In genomic region chr12:53337998-53338397, GRCh38 we compare ENCODE assay signal across 19 cellular contexts. TPM values are rescaled to one million over a fixed set of nuclear protein-coding genes. Genes with fewer than 3 reads are reported as not detected.
DNase-seq lines count a peak whose midpoint lies in the region; ATAC-seq, FAIRE-seq and TF ChIP-seq lines count a peak whose summit lies in the region.
"Had no signal": no experiment of that assay in that cellular context is flagged by ENCODE, and none has a peak within 500 bp of the region (broad histone marks: within the 10 kb centered on the region; RNA-seq: fewer than 3 reads in every experiment).

No MANE protein-coding gene starts in this region.

- TF ChIP-seq RAD21 in SK-N-SH (IDR thresholded peaks at IDR 0.05; ENCODE audit: low read length) (no peak), H1 (IDR thresholded peaks at IDR 0.05 in 1 of 2, conservative IDR thresholded peaks at IDR 0.05 in 1 of 2; ENCODE audit: low read depth in 2 of 2, low read length in 2 of 2) (no peak)

- H3K4me3 ChIP-seq in SK-N-SH (ENCODE audit: low read depth in 2 of 2, low read length in 1 of 2) (no peak overlapping the region), BLaER1 (no peak overlapping the region), Loucy (ENCODE audit: low read length, poor library complexity, severe bottlenecking) (no peak overlapping the region), H1 (ENCODE audit: extremely low read depth in 1 of 4, insufficient read depth in 2 of 4, low read depth in 3 of 4, low read length in 4 of 4) (no peak overlapping the region), Karpas-422 (ENCODE audit: low read length) (no peak overlapping the region)
- H3K4me3 ChIP-seq: PC-9, SK-N-MC had no signal

- no peak overlapping the region for H2BK120ac ChIP-seq in H1 (replicated peaks; ENCODE audit: low read depth, low read length)

- TF ChIP-seq EP300 in SK-N-SH (IDR thresholded peaks at IDR 0.05; ENCODE audit: borderline replicate concordance in 1 of 2, low read depth in 1 of 2, low read length in 1 of 2) (no peak), H1 (IDR thresholded peaks at IDR 0.05; ENCODE audit: borderline replicate concordance in 1 of 2, low read depth in 2 of 2, low read length in 2 of 2) (no peak)

- H3K79me2 ChIP-seq in SK-N-SH (ENCODE audit: insufficient read depth) (no peaks in the 10 kb centered on the region), Loucy (ENCODE audit: insufficient read depth, low read length) (no peaks in the 10 kb centered on the region), H1 (ENCODE audit: control insufficient read depth in 1 of 2, insufficient read depth in 2 of 2, low read length in 2 of 2) (no peaks in the 10 kb centered on the region), Karpas-422 (ENCODE audit: low read length) (no peaks in the 10 kb centered on the region)

- H3K18ac ChIP-seq in H1 (ENCODE audit: extremely low read depth, low read length): no peak overlapping the region

- POLR2A ChIA-PET in SK-N-SH (lab: Yijun Ruan, JAX): no interaction called here
- POLR2A ChIA-PET in H1 (lab: Charles Lee; ENCODE audit: partially characterized antibody): interaction anchor here (1.0 kb wide), 1 partner anchor 76 kb away, joined by 3 read pairs; no protein-coding TSS in a partner anchor

- WGBS in SK-N-SH (ENCODE audit: low lambda C conversion rate): 46% methylated on average over 11 of the region's 11 CpGs
- WGBS in H1 (ENCODE audit: extremely low coverage in 1 of 2, insufficient coverage in 1 of 2, insufficient read length in 1 of 2, insufficient replicate concordance in 2 of 2, low coverage in 1 of 2, low lambda C conversion rate in 2 of 2, missing lambda C conversion rate in 1 of 2), 2 experiments: 63% methylated on average over 11 of the region's 11 CpGs; no CpG with 5 or more reads in 1 of the 2 experiments

- no peaks in the 10 kb centered on the region for H3K36me3 ChIP-seq in SK-N-SH (replicated peaks in 1 of 2; ENCODE audit: control insufficient read depth in 1 of 2, insufficient read depth in 2 of 2, low read length in 1 of 2)
- H3K36me3 ChIP-seq in BLaER1: no peaks in the 10 kb centered on the region
- H3K36me3 ChIP-seq in Loucy (ENCODE audit: insufficient read depth, low read length): no peaks in the 10 kb centered on the region
- H3K36me3 ChIP-seq in H1 (ENCODE audit: control insufficient read depth in 2 of 4, insufficient read depth in 4 of 4, low read length in 3 of 4): no peaks in the 10 kb centered on the region
- no peaks in the 10 kb centered on the region for H3K36me3 ChIP-seq in Karpas-422 (ENCODE audit: insufficient read depth, low read length)

- H3K9me2 ChIP-seq in SK-N-SH (no peaks in the 10 kb centered on the region), Loucy (replicated peaks; ENCODE audit: low read depth, low read length) (no peaks in the 10 kb centered on the region), Karpas-422 (replicated peaks; ENCODE audit: insufficient read depth, low read length) (no peaks in the 10 kb centered on the region)

- CTCF ChIA-PET in SK-N-SH (lab: Yijun Ruan, JAX) (interaction anchor here (1.0 to 2.5 kb wide), 4 partner anchors 11 to 102 kb away, joined by 3 to 8 read pairs (median 4); partner anchors contain the start of gene AAAS), H1 (lab: Charles Lee; ENCODE audit: partially characterized antibody) (interaction anchor here (1.2 to 21.2 kb wide), 3 partner anchors 11 to 14 kb away, joined by 6 to 381 read pairs (median 7); no protein-coding TSS in a partner anchor)

- peak; percentile 26 for DNase-seq in SK-N-SH
- no peak for DNase-seq in H1 (ENCODE audit: low read depth in 1 of 2, low spot score in 2 of 2)
- DNase-seq in Karpas-422: no peak
- DNase-seq in NCI-H748 (lab: John Stamatoyannopoulos, UW; ENCODE audit: unreplicated experiment): no peak
- DNase-seq: DMS 273 treated with DMSO at 0.1 percent for 48 hours, EL, NCI-H1436 treated with DMSO at 0.1 percent for 48 hours, NCI-H345, NCI-H748 treated with DMSO at 0.1 percent for 48 hours, PC-9 had no signal

- H3K23me2 ChIP-seq in H1 (ENCODE audit: low read depth, low read length): 0 out of 2 replicates have a peak, but pooled peaks cover 4% of the 10 kb centered on the region

- H2AFZ ChIP-seq in SK-N-SH (ENCODE audit: low read depth) (no peak overlapping the region), Loucy (ENCODE audit: low read length) (peak overlapping the region; percentile 42; the same call in 1 of the 2 replicates), H1 (ENCODE audit: low read length) (no peak overlapping the region), Karpas-422 (ENCODE audit: low read length) (no peak overlapping the region)
- H2AFZ ChIP-seq: PC-9 had no signal

- no peak for TF ChIP-seq CTCF in SK-N-SH (IDR thresholded peaks at IDR 0.05)
- TF ChIP-seq CTCF in Loucy (conservative IDR thresholded peaks at IDR 0.05; ENCODE audit: low read length): no peak
- TF ChIP-seq CTCF in H1 (IDR thresholded peaks at IDR 0.05; ENCODE audit: control extremely low read depth in 1 of 3, insufficient read depth in 1 of 3, low read depth in 1 of 3, low read length in 3 of 3): no peak

- H3K27me3 ChIP-seq in SK-N-SH (ENCODE audit: insufficient read depth) (peaks cover 16% of the 10 kb centered on the region; the same call in 1 of the 2 replicates), BLaER1 (peaks cover 40% of the 10 kb centered on the region), Loucy (ENCODE audit: insufficient read depth, low read length, poor library complexity, severe bottlenecking) (no peaks in the 10 kb centered on the region), H1 (replicated peaks in 1 of 4; ENCODE audit: control insufficient read depth in 3 of 4, extremely low read depth in 1 of 4, insufficient read depth in 3 of 4, low read length in 3 of 4) (peaks cover 0 to 12% (median 5%) of the 10 kb centered on the region in 4 experiments; a peak in 3 of 7 replicates), Karpas-422 (ENCODE audit: low read length) (no peaks in the 10 kb centered on the region)

- H2BK12ac ChIP-seq in H1 (ENCODE audit: low read depth, low read length): no peak overlapping the region

- peaks cover 0 to 8% of the 10 kb centered on the region in 2 experiments; a peak in 1 of 4 replicates for H3K4me1 ChIP-seq in SK-N-SH (ENCODE audit: control insufficient read depth in 1 of 2, insufficient read depth in 2 of 2, low read depth in 1 of 2, low read length in 1 of 2)
- H3K4me1 ChIP-seq in BLaER1: peaks cover 47% of the 10 kb centered on the region
- H3K4me1 ChIP-seq in Loucy (ENCODE audit: insufficient read depth, low read length, poor library complexity, severe bottlenecking): peaks cover 10% of the 10 kb centered on the region
- H3K4me1 ChIP-seq in H1 (replicated peaks in 1 of 4; ENCODE audit: control insufficient read depth in 3 of 4, insufficient read depth in 4 of 4, low read length in 3 of 4): peaks cover 0 to 22% (median 1%) of the 10 kb centered on the region in 4 experiments; a peak in 4 of 7 replicates
- H3K4me1 ChIP-seq in Karpas-422 (ENCODE audit: low read length): peaks cover 8% of the 10 kb centered on the region

- H4K8ac ChIP-seq in H1 (ENCODE audit: extremely low read depth, insufficient read depth, low read length): no peak overlapping the region; the same call in 1 of the 2 replicates

- H2BK15ac ChIP-seq in H1 (ENCODE audit: low read length): no peak overlapping the region

- no peak for ATAC-seq in SK-N-SH treated with all-trans-retinoic acid at 6 μM for 48 hours
- ATAC-seq in GM21515 (IDR thresholded peaks at IDR 0.05; ENCODE audit: unreplicated experiment): no peak

- no peak overlapping the region for H2AK5ac ChIP-seq in H1 (ENCODE audit: low read depth, low read length)

- H3K56ac ChIP-seq in H1 (replicated peaks; ENCODE audit: insufficient read length, low read depth, low read length): no peak overlapping the region

- no peak overlapping the region for H2BK5ac ChIP-seq in H1 (ENCODE audit: low read depth, low read length)

- no peaks in the 10 kb centered on the region for H3K79me1 ChIP-seq in H1 (ENCODE audit: low read depth, low read length)

- no peak overlapping the region for H3K14ac ChIP-seq in H1 (ENCODE audit: insufficient read length)

- H3K9ac ChIP-seq in SK-N-SH (no peak overlapping the region), BLaER1 (no peak overlapping the region), Loucy (ENCODE audit: low read depth, low read length, poor library complexity, severe bottlenecking) (no peak overlapping the region), H1 (replicated peaks in 1 of 4; ENCODE audit: extremely low read depth in 1 of 4, low read depth in 3 of 4, low read length in 3 of 4) (no peak overlapping the region), Karpas-422 (ENCODE audit: low read length) (no peak overlapping the region)

- H3K4ac ChIP-seq in H1 (replicated peaks; ENCODE audit: insufficient read length, low read depth, low read length): no peak overlapping the region

- H3K4me2 ChIP-seq in SK-N-SH (no peak overlapping the region), BLaER1 (peak overlapping the region; percentile 30), Loucy (ENCODE audit: low read depth, low read length, poor library complexity, severe bottlenecking) (no peak overlapping the region), H1 (ENCODE audit: insufficient read depth in 1 of 2, low read depth in 2 of 2, low read length in 2 of 2) (0 out of 4 replicates have a peak overlapping the region, but pooled peaks of 1 of the 2 experiments have one; percentile 11), Karpas-422 (ENCODE audit: low read depth, low read length, poor library complexity, severe bottlenecking) (no peak overlapping the region)
- H3K4me2 ChIP-seq: PC-9 had no signal

- no peaks in the 10 kb centered on the region for H3K9me3 ChIP-seq in SK-N-SH
- H3K9me3 ChIP-seq in BLaER1: no peaks in the 10 kb centered on the region
- no peaks in the 10 kb centered on the region for H3K9me3 ChIP-seq in Loucy (ENCODE audit: insufficient read depth, low read depth, low read length)
- no peaks in the 10 kb centered on the region for H3K9me3 ChIP-seq in H1 (ENCODE audit: insufficient read depth in 2 of 2, low read depth in 1 of 2, low read length in 1 of 2)
- no peaks in the 10 kb centered on the region for H3K9me3 ChIP-seq in Karpas-422 (ENCODE audit: low read length)

- H4K5ac ChIP-seq in H1 (ENCODE audit: insufficient read length, low read depth, low read length): no peak overlapping the region

- no peak overlapping the region for H3K23ac ChIP-seq in H1 (ENCODE audit: insufficient read length)

- H4K20me1 ChIP-seq in SK-N-SH (ENCODE audit: insufficient read depth) (no peaks in the 10 kb centered on the region), BLaER1 (no peaks in the 10 kb centered on the region), Loucy (ENCODE audit: insufficient read depth, low read length, poor library complexity, severe bottlenecking) (no peaks in the 10 kb centered on the region), H1 (replicated peaks in 1 of 2; ENCODE audit: control insufficient read depth in 1 of 2, insufficient read depth in 2 of 2, low read length in 2 of 2) (no peaks in the 10 kb centered on the region), Karpas-422 (ENCODE audit: insufficient read depth, low read depth, low read length) (no peaks in the 10 kb centered on the region)

- TF ChIP-seq POLR2A in H1 (IDR thresholded peaks at IDR 0.05; ENCODE audit: control extremely low read depth in 1 of 2, low read depth in 2 of 2, low read length in 2 of 2): no peak

- H3K27ac ChIP-seq in SK-N-SH (ENCODE audit: low read depth in 2 of 2, low read length in 1 of 2): no peak overlapping the region
- H3K27ac ChIP-seq in BLaER1: no peak overlapping the region
- no peak overlapping the region for H3K27ac ChIP-seq in H1 (ENCODE audit: low read depth, low read length)
- H3K27ac ChIP-seq in Karpas-422 (ENCODE audit: low read length): no peak overlapping the region
- H3K27ac ChIP-seq: 22Rv1, PC-9, SK-N-MC had no signal

- H3F3A ChIP-seq in SK-N-SH (replicated peaks; ENCODE audit: insufficient read depth) (no peaks in the 10 kb centered on the region), Loucy (ENCODE audit: low read depth) (no peaks in the 10 kb centered on the region)

- no peak overlapping the region for H2BK20ac ChIP-seq in H1 (ENCODE audit: low read length)

- FAIRE-seq in H1 (lab: Jason Lieb, UNC): no peak

- peak overlapping the region; percentile 3 for H4K91ac ChIP-seq in H1 (replicated peaks; ENCODE audit: insufficient read length, low read length)

RNA-seq across cellular contexts. Expression of gene SP7, which starts 1.8 kb away (rescaled TPM):
- not detected in 2 replicates for polyA plus RNA-seq in SK-N-SH (2012; rRNA removed)
- polyA plus RNA-seq in SK-N-SH (2012; cell fraction: cytosol; rRNA removed): 0.01 TPM in 1 of 2 replicates, not detected in the other
- polyA plus RNA-seq in SK-N-SH (2012; cell fraction: nucleus; rRNA removed): 0.07 and 0.16 TPM in 2 replicates
- total RNA-seq in H1 (2021; fragmentation: NEBNext Ultra II Directional; extraction: Animal tissue kit (Norgen Biotek cat#: 25700)): 0.13 TPM in 1 of 2 replicates, not detected in the other
- polyA plus RNA-seq in H1 (2011; rRNA removed): 0.12 and 0.27 TPM in 2 replicates
- 0.09 TPM for polyA plus RNA-seq in H1 (2011; cell fraction: cytosol; rRNA removed)
- 0.26 TPM for polyA plus RNA-seq in H1 (2011; cell fraction: nucleus; rRNA removed)
- polyA plus RNA-seq in H1 (2012, experiment 1 of 2): 0.09 to 0.19 TPM in 2 of 4 replicates, not detected in the others
- 0.05 TPM for polyA plus RNA-seq in H1 (2012, experiment 2 of 2)
- 0.06 TPM for polyA plus RNA-seq in H1 (2013, experiment 1 of 2)
- polyA plus RNA-seq in H1 (2013, experiment 2 of 2): 0.07 TPM
- 0.07 TPM in 1 of 2 replicates, not detected in the other for polyA minus RNA-seq in H1 (2011; rRNA and poly(A)+ RNA removed)
- not detected for polyA minus RNA-seq in H1 (2011; cell fraction: cytosol; rRNA and poly(A)+ RNA removed)
- polyA minus RNA-seq in H1 (2011; cell fraction: nucleus; rRNA and poly(A)+ RNA removed): not detected
- not detected in 2 replicates for total RNA-seq in Karpas-422 (2014; rRNA removed; shearing (Covaris generic); ENCODE audit: low replicate concordance)
- total RNA-seq: HT1080, PC-9 had no signal
- polyA plus RNA-seq: BJ, IgD-negative memory B cell had no signal

RNA-seq across cellular contexts. Expression of gene AAAS, which starts 16.6 kb away (rescaled TPM):
- polyA plus RNA-seq in SK-N-SH (2012; rRNA removed) (64.9 and 70.6 TPM in 2 replicates), H1 (2011; rRNA removed) (97.6 and 126 TPM in 2 replicates)
- 23.5 and 30.1 TPM in 2 replicates for polyA plus RNA-seq in SK-N-SH (2012; cell fraction: cytosol; rRNA removed)
- polyA plus RNA-seq in SK-N-SH (2012; cell fraction: nucleus; rRNA removed): 274 and 299 TPM in 2 replicates
- total RNA-seq in H1 (2021; fragmentation: NEBNext Ultra II Directional; extraction: Animal tissue kit (Norgen Biotek cat#: 25700)): 66.1 and 68.2 TPM in 2 replicates
- 90.7 TPM for polyA plus RNA-seq in H1 (2011; cell fraction: cytosol; rRNA removed)
- polyA plus RNA-seq in H1 (2011; cell fraction: nucleus; rRNA removed): 257 TPM
- 73.7 to 86.9 TPM (median 80.7 TPM) in 4 replicates for polyA plus RNA-seq in H1 (2012, experiment 1 of 2)
- polyA plus RNA-seq in H1 (2012, experiment 2 of 2): 105 TPM
- 49.6 TPM for polyA plus RNA-seq in H1 (2013, experiment 1 of 2)
- polyA plus RNA-seq in H1 (2013, experiment 2 of 2): 48.5 TPM
- 89.5 and 96.8 TPM in 2 replicates for polyA minus RNA-seq in H1 (2011; rRNA and poly(A)+ RNA removed)
- 52.4 TPM for polyA minus RNA-seq in H1 (2011; cell fraction: cytosol; rRNA and poly(A)+ RNA removed)
- 69.1 TPM for polyA minus RNA-seq in H1 (2011; cell fraction: nucleus; rRNA and poly(A)+ RNA removed)
- 37.3 and 63.6 TPM in 2 replicates for total RNA-seq in Karpas-422 (2014; rRNA removed; shearing (Covaris generic); ENCODE audit: low replicate concordance)

RNA-seq across cellular contexts. Expression of gene MYG1, which starts 38.5 kb away (rescaled TPM):
- polyA plus RNA-seq in SK-N-SH (2012; rRNA removed): 93.5 and 101 TPM in 2 replicates
- polyA plus RNA-seq in SK-N-SH (2012; cell fraction: cytosol; rRNA removed): 56.9 and 73.3 TPM in 2 replicates
- polyA plus RNA-seq in SK-N-SH (2012; cell fraction: nucleus; rRNA removed): 109 and 132 TPM in 2 replicates
- total RNA-seq in H1 (2021; fragmentation: NEBNext Ultra II Directional; extraction: Animal tissue kit (Norgen Biotek cat#: 25700)): 77.1 and 83.3 TPM in 2 replicates
- polyA plus RNA-seq in H1 (2011; rRNA removed): 104 and 117 TPM in 2 replicates
- polyA plus RNA-seq in H1 (2011; cell fraction: cytosol; rRNA removed): 111 TPM
- 81.8 TPM for polyA plus RNA-seq in H1 (2011; cell fraction: nucleus; rRNA removed)
- polyA plus RNA-seq in H1 (2012, experiment 1 of 2): 59.1 to 112 TPM (median 97.9 TPM) in 4 replicates
- 132 TPM for polyA plus RNA-seq in H1 (2012, experiment 2 of 2)
- polyA plus RNA-seq in H1 (2013, experiment 1 of 2): 80.4 TPM
- 83.6 TPM for polyA plus RNA-seq in H1 (2013, experiment 2 of 2)
- polyA minus RNA-seq in H1 (2011; rRNA and poly(A)+ RNA removed): 52.0 and 52.2 TPM in 2 replicates
- 47.0 TPM for polyA minus RNA-seq in H1 (2011; cell fraction: cytosol; rRNA and poly(A)+ RNA removed)
- 26.4 TPM for polyA minus RNA-seq in H1 (2011; cell fraction: nucleus; rRNA and poly(A)+ RNA removed)
- 67.1 and 85.5 TPM in 2 replicates for total RNA-seq in Karpas-422 (2014; rRNA removed; shearing (Covaris generic); ENCODE audit: low replicate concordance)

RNA-seq across cellular contexts. Expression of gene SP1, which starts 42.0 kb away (rescaled TPM):
- polyA plus RNA-seq in SK-N-SH (2012; rRNA removed): 12.9 and 18.8 TPM in 2 replicates
- polyA plus RNA-seq in SK-N-SH (2012; cell fraction: cytosol; rRNA removed): 9.1 and 12.8 TPM in 2 replicates
- 26.1 and 41.3 TPM in 2 replicates for polyA plus RNA-seq in SK-N-SH (2012; cell fraction: nucleus; rRNA removed)
- total RNA-seq in H1 (2021; fragmentation: NEBNext Ultra II Directional; extraction: Animal tissue kit (Norgen Biotek cat#: 25700)): 75.2 and 79.1 TPM in 2 replicates
- polyA plus RNA-seq in H1 (2011; rRNA removed): 46.4 and 50.7 TPM in 2 replicates
- 46.5 TPM for polyA plus RNA-seq in H1 (2011; cell fraction: cytosol; rRNA removed)
- polyA plus RNA-seq in H1 (2011; cell fraction: nucleus; rRNA removed): 57.0 TPM
- 31.5 to 43.2 TPM (median 36.7 TPM) in 4 replicates for polyA plus RNA-seq in H1 (2012, experiment 1 of 2)
- 3.7 TPM for polyA plus RNA-seq in H1 (2012, experiment 2 of 2)
- polyA plus RNA-seq in H1 (2013, experiment 1 of 2): 28.2 TPM
- 26.0 TPM for polyA plus RNA-seq in H1 (2013, experiment 2 of 2)
- polyA minus RNA-seq in H1 (2011; rRNA and poly(A)+ RNA removed): 305 and 315 TPM in 2 replicates
- 74.6 TPM for polyA minus RNA-seq in H1 (2011; cell fraction: cytosol; rRNA and poly(A)+ RNA removed)
- 82.8 TPM for polyA minus RNA-seq in H1 (2011; cell fraction: nucleus; rRNA and poly(A)+ RNA removed)
- total RNA-seq in Karpas-422 (2014; rRNA removed; shearing (Covaris generic); ENCODE audit: low replicate concordance): 29.9 and 36.5 TPM in 2 replicates

RNA-seq across cellular contexts. Expression of gene PFDN5, which starts 42.7 kb away (rescaled TPM):
- polyA plus RNA-seq in SK-N-SH (2012; rRNA removed) (1,198 and 1,880 TPM in 2 replicates), H1 (2011; rRNA removed) (339 and 630 TPM in 2 replicates)
- 1,472 and 1,558 TPM in 2 replicates for polyA plus RNA-seq in SK-N-SH (2012; cell fraction: cytosol; rRNA removed)
- 1,484 and 1,670 TPM in 2 replicates for polyA plus RNA-seq in SK-N-SH (2012; cell fraction: nucleus; rRNA removed)
- 265 and 290 TPM in 2 replicates for total RNA-seq in H1 (2021; fragmentation: NEBNext Ultra II Directional; extraction: Animal tissue kit (Norgen Biotek cat#: 25700))
- polyA plus RNA-seq in H1 (2011; cell fraction: cytosol; rRNA removed): 592 TPM
- 261 TPM for polyA plus RNA-seq in H1 (2011; cell fraction: nucleus; rRNA removed)
- polyA plus RNA-seq in H1 (2012, experiment 1 of 2): 512 to 579 TPM (median 537 TPM) in 4 replicates
- 520 TPM for polyA plus RNA-seq in H1 (2012, experiment 2 of 2)
- 287 TPM for polyA plus RNA-seq in H1 (2013, experiment 1 of 2)
- 287 TPM for polyA plus RNA-seq in H1 (2013, experiment 2 of 2)
- 146 and 213 TPM in 2 replicates for polyA minus RNA-seq in H1 (2011; rRNA and poly(A)+ RNA removed)
- polyA minus RNA-seq in H1 (2011; cell fraction: cytosol; rRNA and poly(A)+ RNA removed): 69.1 TPM
- polyA minus RNA-seq in H1 (2011; cell fraction: nucleus; rRNA and poly(A)+ RNA removed): 150 TPM
- total RNA-seq in Karpas-422 (2014; rRNA removed; shearing (Covaris generic); ENCODE audit: low replicate concordance): 387 and 492 TPM in 2 replicates
